Comparison of ENCODE assay signal across 9 cellular contexts in the genomic region with DNA sequence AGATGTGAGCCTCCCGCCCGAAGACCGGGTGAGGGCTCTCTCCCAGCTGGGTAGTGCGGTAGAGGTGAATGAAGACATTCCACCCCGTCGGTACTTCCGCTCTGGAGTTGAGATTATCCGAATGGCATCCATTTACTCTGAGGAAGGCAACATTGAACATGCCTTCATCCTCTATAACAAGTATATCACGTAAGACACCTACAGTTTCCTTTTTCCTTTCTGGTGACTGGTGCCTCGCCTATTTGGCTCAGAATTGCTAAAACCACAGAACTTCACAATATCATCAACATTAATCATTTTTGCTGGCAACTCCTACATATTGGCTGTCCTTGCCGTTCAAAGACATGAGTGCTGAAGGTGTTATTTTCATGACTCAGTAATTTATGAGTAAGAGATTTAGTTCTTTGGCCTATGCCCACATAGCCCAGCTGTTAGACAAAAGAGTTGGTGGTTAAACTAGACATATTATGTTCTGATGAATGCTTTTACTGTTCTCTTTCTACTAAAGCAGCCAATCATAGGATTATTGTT. TPM values are rescaled to one million over a fixed set of nuclear protein-coding genes. Genes with fewer than 3 reads are reported as not detected.
DNase-seq lines count a peak whose midpoint lies in the region; ATAC-seq, FAIRE-seq and TF ChIP-seq lines count a peak whose summit lies in the region.
"Had no signal": no experiment of that assay in that cellular context is flagged by ENCODE, and none has a peak within 500 bp of the region (broad histone marks: within the 10 kb centered on the region; RNA-seq: fewer than 3 reads in every experiment).

No MANE protein-coding gene starts in this region.

- H3K9me3 Mint-ChIP-seq in brain (no peaks in the 10 kb centered on the region), neural crest cell (no peaks in the 10 kb centered on the region), WTC11 (peaks cover 12% of the 10 kb centered on the region)

- H3K9me3 ChIP-seq in pancreas = no peaks in the 10 kb centered on the region
- H3K9me3 ChIP-seq: adrenal gland had no signal

- no peaks in the 10 kb centered on the region for H3K27me3 ChIP-seq in BJ (ENCODE audit: control insufficient read depth, insufficient read depth, low read length)
- H3K27me3 ChIP-seq in pancreas = no peaks in the 10 kb centered on the region
- H3K27me3 ChIP-seq: adrenal gland had no signal

- peaks cover 11% of the 10 kb centered on the region for H3K27me3 Mint-ChIP-seq in brain
- peaks cover 22% of the 10 kb centered on the region for H3K27me3 Mint-ChIP-seq in neural crest cell (ENCODE audit: low read depth)
- peaks cover 19% of the 10 kb centered on the region for H3K27me3 Mint-ChIP-seq in WTC11 (ENCODE audit: low read depth)

- intact Hi-C loops in pancreas (cut with DNase I) = no loop called here

- H3K4me1 ChIP-seq in pancreas = peaks cover 7 to 14% (median 14%) of the 10 kb centered on the region in 3 donors

- H3K4me1 Mint-ChIP-seq in brain = peaks cover 44% of the 10 kb centered on the region
- peaks cover 22% of the 10 kb centered on the region for H3K4me1 Mint-ChIP-seq in neural crest cell
- peaks cover 12% of the 10 kb centered on the region for H3K4me1 Mint-ChIP-seq in WTC11

- H3K4me3 ChIP-seq in BJ (ENCODE audit: low read depth, low read length) (no peak overlapping the region), pancreas (no peak overlapping the region)
- H3K4me3 ChIP-seq: adrenal gland had no signal

- H3K4me3 Mint-ChIP-seq in brain (peak overlapping the region; percentile 89 to 98 (median 98)), neural crest cell (peak overlapping the region; percentile 83), WTC11 (no peak overlapping the region; the same call in 1 of the 2 replicates)

- no peak for FAIRE-seq in pancreas (lab: Jason Lieb, UNC)

- WGBS in pancreas, 2 donors = 81 to 84% methylated on average over 11 of the region's 11 CpGs

- ATAC-seq in pancreas (no peak), WTC11 (no peak)

- H3K27ac ChIP-seq in pancreas = no peak overlapping the region

- CTCF ChIA-PET in BJ (lab: Yijun Ruan, JAX) = no interaction called here
- CTCF ChIA-PET in WTC11 (lab: Charles Lee) = no interaction called here

- no peak for TF ChIP-seq CTCF in BJ (IDR thresholded peaks at IDR 0.05; ENCODE audit: insufficient read depth, low read depth, low read length)
- TF ChIP-seq CTCF in brain (conservative IDR thresholded peaks at IDR 0.05) = no peak
- TF ChIP-seq CTCF in neural crest cell (conservative IDR thresholded peaks at IDR 0.05) = no peak
- TF ChIP-seq CTCF in pancreas (IDR thresholded peaks at IDR 0.05) = no peak
- no peak for TF ChIP-seq CTCF in WTC11 (IDR thresholded peaks at IDR 0.05)

- H3K36me3 ChIP-seq in BJ (ENCODE audit: control insufficient read depth, insufficient read depth, low read length) (peaks cover 1% of the 10 kb centered on the region; the same call in 1 of the 2 replicates), pancreas (no peaks in the 10 kb centered on the region)

- POLR2A ChIA-PET in BJ (lab: Charles Lee) (no interaction called here), WTC11 (lab: Charles Lee) (no interaction called here)

- H3K36me3 Mint-ChIP-seq in brain (peaks cover 43% of the 10 kb centered on the region), neural crest cell (ENCODE audit: low read depth) (peaks cover 4% of the 10 kb centered on the region), WTC11 (peaks cover 25% of the 10 kb centered on the region)

- DNase-seq in BJ (ENCODE audit: low read depth) (peak; percentile 26), NOMO-1 (lab: John Stamatoyannopoulos, UW; ENCODE audit: unreplicated experiment in 2 of 2) (peak; percentile 14 to 16), neural crest cell (ENCODE audit: low read depth, low spot score) (no peak), pancreas (no peak), WTC11 (ENCODE audit: low spot score) (no peak), NCI-H2107 treated with DMSO at 0.1 percent for 48 hours (lab: John Stamatoyannopoulos, UW; ENCODE audit: unreplicated experiment) (no peak), mesenteric fat pad (ENCODE audit: low spot score) (no peak)

- H3K27ac Mint-ChIP-seq in brain (peak overlapping the region in 3 of 5 experiments; percentile 24 to 63 (median 43)), neural crest cell (ENCODE audit: unreplicated experiment) (no peak overlapping the region), WTC11 (no peak overlapping the region)

TF ChIP-seq in WTC11, 78 proteins besides CTCF, POLR2A, EP300 and RAD21:
- TF ChIP-seq KAT7 (CRISPR knock-in tag; IDR thresholded peaks at IDR 0.05; ENCODE audit: borderline replicate concordance) (no peak), IRF1 (CRISPR knock-in tag; IDR thresholded peaks at IDR 0.05) (no peak), NFATC4 (CRISPR knock-in tag; IDR thresholded peaks at IDR 0.05) (no peak), ATF6 (CRISPR knock-in tag; IDR thresholded peaks at IDR 0.05) (no peak)
- TF ChIP-seq, protein P1, sequence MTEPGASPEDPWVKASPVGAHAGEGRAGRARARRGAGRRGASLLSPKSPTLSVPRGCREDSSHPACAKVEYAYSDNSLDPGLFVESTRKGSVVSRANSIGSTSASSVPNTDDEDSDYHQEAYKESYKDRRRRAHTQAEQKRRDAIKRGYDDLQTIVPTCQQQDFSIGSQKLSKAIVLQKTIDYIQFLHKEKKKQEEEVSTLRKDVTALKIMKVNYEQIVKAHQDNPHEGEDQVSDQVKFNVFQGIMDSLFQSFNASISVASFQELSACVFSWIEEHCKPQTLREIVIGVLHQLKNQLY (CRISPR knock-in tag; IDR thresholded peaks at IDR 0.05) = no peak

RNA-seq across cellular contexts. Expression of gene STAMBP, which starts 2.2 kb away (rescaled TPM):
- polyA plus RNA-seq in BJ (2011; rRNA removed) = 47.9 and 48.4 TPM in 2 replicates
- 18.7 and 30.9 TPM in 2 replicates for polyA minus RNA-seq in BJ (2011; rRNA and poly(A)+ RNA removed)
- polyA plus RNA-seq in brain (ENCODE audit: insufficient read depth, low read depth, low replicate concordance) = 53.5 TPM
- 37.4 and 44.7 TPM in 2 replicates for total RNA-seq in neural crest cell
- total RNA-seq in pancreas = 10 to 100 TPM; 11.7 to 24.4 (median 13.2) TPM
- polyA plus RNA-seq in pancreas = 10 to 100 TPM in 1 of 2 donors, 1 to 10 TPM in 1; 9.8 to 16.7 TPM
- total RNA-seq in WTC11 (2021) = 34.4 to 40.9 TPM (median 35.2 TPM) in 3 replicates
- 25.6 TPM for total RNA-seq in mesenteric fat pad

RNA-seq across cellular contexts. Expression of gene C2orf78, which starts 47.0 kb away (rescaled TPM):
- polyA plus RNA-seq in BJ (2011; rRNA removed) (not detected in 2 replicates), brain (ENCODE audit: insufficient read depth, low read depth, low replicate concordance) (not detected), pancreas (not detected)
- polyA minus RNA-seq in BJ (2011; rRNA and poly(A)+ RNA removed) = not detected in 2 replicates
- total RNA-seq in neural crest cell (not detected in 2 replicates), pancreas (not detected), WTC11 (2021) (0.21 to 0.39 TPM (median 0.37 TPM) in 3 replicates), mesenteric fat pad (not detected)
- total RNA-seq: adrenal gland had no signal

RNA-seq across cellular contexts. Expression of gene DUSP11, which starts 51.0 kb away (rescaled TPM):
- polyA plus RNA-seq in BJ (2011; rRNA removed) (19.7 and 33.8 TPM in 2 replicates), brain (ENCODE audit: insufficient read depth, low read depth, low replicate concordance) (9.5 TPM), pancreas (10 to 100 TPM in 1 of 2 donors, 1 to 10 TPM in 1; 7.3 to 11.7 TPM)
- polyA minus RNA-seq in BJ (2011; rRNA and poly(A)+ RNA removed) = 7.2 and 8.7 TPM in 2 replicates
- total RNA-seq in neural crest cell (17.7 and 18.2 TPM in 2 replicates), pancreas (10 to 100 TPM in 1 of 6 donors, 1 to 10 TPM in 5; 4.7 to 12.1 (median 6.8) TPM), WTC11 (2021) (14.6 to 16.8 TPM (median 15.1 TPM) in 3 replicates), mesenteric fat pad (14.8 TPM)

Comparison
In these comparisons a context has a peak if more than half of its experiments do, and no peak if none do; other contexts are left out.
1. DNase-seq: peak in BJ (single experiment) and NOMO-1 (2 of 2); none in neural crest cell (single experiment), pancreas (0 of 6), WTC11 (single experiment), NCI-H2107 treated with DMSO at 0.1 percent for 48 hours (single experiment) and mesenteric fat pad (single experiment).
2. H3K27ac Mint-ChIP-seq: peak in brain (3 of 5); none in neural crest cell (single experiment) and WTC11 (single experiment).